In genomic region chr5:91291628-91292569, GRCh38 we compare ENCODE assay signal across 21 cellular contexts.
DNase-seq lines count a peak whose midpoint lies in the region; ATAC-seq, FAIRE-seq and TF ChIP-seq lines count a peak whose summit lies in the region.
"Had no signal": no experiment of that assay in that cellular context is flagged by ENCODE, and none has a peak within 500 bp of the region (broad histone marks: within the 10 kb centered on the region; RNA-seq: fewer than 3 reads in every experiment).

No MANE protein-coding gene starts in this region.

- no peak overlapping the region for H4K8ac ChIP-seq in neuronal stem cell (ENCODE audit: low read depth, low read length)

- H2AFZ ChIP-seq in OCI-LY3 (ENCODE audit: low read depth, low read length): 0 out of 2 replicates have a peak overlapping the region, but pooled peaks have one; percentile 21
- peak overlapping the region; percentile 79 for H2AFZ ChIP-seq in neuronal stem cell (ENCODE audit: low read length)

- no peak overlapping the region for H3K14ac ChIP-seq in neuronal stem cell (ENCODE audit: low read length)

- no peak overlapping the region for H3K4ac ChIP-seq in neuronal stem cell (ENCODE audit: low read length)

- H3K4me3 ChIP-seq in OCI-LY3 (ENCODE audit: low read length) (no peak overlapping the region), neuronal stem cell (ENCODE audit: low read length in 2 of 2) (no peak overlapping the region), esophagus muscularis mucosa (no peak overlapping the region)
- H3K4me3 ChIP-seq: cardiac muscle cell, sigmoid colon had no signal

- H3K27ac ChIP-seq in OCI-LY3 (ENCODE audit: low read length): no peak overlapping the region
- no peak overlapping the region for H3K27ac ChIP-seq in neuronal stem cell (replicated peaks; ENCODE audit: low read length)
- no peak overlapping the region for H3K27ac ChIP-seq in esophagus muscularis mucosa (replicated peaks in 1 of 4)
- H3K27ac ChIP-seq: cardiac muscle cell, HL-60, sigmoid colon had no signal

- H3K27me3 ChIP-seq in OCI-LY3 (ENCODE audit: low read depth, low read length) (no peaks in the 10 kb centered on the region), neuronal stem cell (ENCODE audit: control insufficient read depth in 3 of 3, insufficient read depth in 3 of 3, low read depth in 1 of 3, low read length in 3 of 3) (no peaks in the 10 kb centered on the region), esophagus muscularis mucosa (no peaks in the 10 kb centered on the region)
- H3K27me3 ChIP-seq: cardiac muscle cell, sigmoid colon had no signal

- no CpG with 5 or more reads among the region's 4 CpGs for WGBS in neuronal stem cell (ENCODE audit: extremely low coverage in 2 of 2, insufficient read length in 2 of 2, insufficient replicate concordance in 1 of 2), 2 donors
- 100% methylated on average over 4 of the region's 4 CpGs for WGBS in esophagus muscularis mucosa

- H2BK15ac ChIP-seq in neuronal stem cell (ENCODE audit: low read length): no peak overlapping the region

- no peak for ATAC-seq in HG02759 (IDR thresholded peaks at IDR 0.05; ENCODE audit: unreplicated experiment)
- ATAC-seq: HepG2 had no signal

- H3K18ac ChIP-seq in neuronal stem cell (ENCODE audit: low read length): no peak overlapping the region

- H3K79me1 ChIP-seq in neuronal stem cell (ENCODE audit: low read depth, low read length): no peaks in the 10 kb centered on the region

- H2BK5ac ChIP-seq in neuronal stem cell (ENCODE audit: low read length): no peak overlapping the region

- no peak overlapping the region for H2BK12ac ChIP-seq in neuronal stem cell (ENCODE audit: low read length)

- intact Hi-C loops in esophagus muscularis mucosa (cut with DNase I): no loop called here

- no peak overlapping the region for H4K91ac ChIP-seq in neuronal stem cell (ENCODE audit: low read depth, low read length, poor library complexity)

- TF ChIP-seq CTCF in OCI-LY3 (IDR thresholded peaks at IDR 0.05; ENCODE audit: low read depth, low read length): no peak
- no peak for TF ChIP-seq CTCF in esophagus muscularis mucosa (IDR thresholded peaks at IDR 0.05)

- no peak for TF ChIP-seq POLR2A in esophagus muscularis mucosa (IDR thresholded peaks at IDR 0.05; ENCODE audit: low read depth)

- DNase-seq in CD1c-positive myeloid dendritic cell (ENCODE audit: extremely low spot score) (peak; percentile 23), GM19239 (ENCODE audit: insufficient read length, low spot score) (no peak), neuronal stem cell (ENCODE audit: low spot score) (no peak), MV-4-11 (lab: John Stamatoyannopoulos, UW) (no peak), esophagus muscularis mucosa (ENCODE audit: extremely low spot score) (no peak)
- DNase-seq: activated CD4-positive, alpha-beta T cell treated with anti-CD3 and anti-CD28 coated beads for 4 hours; activated effector memory CD4-positive, alpha-beta T cell treated with Interleukin-2 at 50 U/mL for 16 hours; amygdala; DMS153; NCI-H1417 treated with DMSO at 0.1 percent for 48 hours; NCI-H446; sigmoid colon; stimulated activated CD4-positive, alpha-beta T cell treated with anti-CD3 and anti-CD28 coated beads, Interleukin-15, amount 100 ng/mL, for 24 hours; stimulated activated CD8-positive, alpha-beta memory T cell treated with anti-CD3 and anti-CD28 coated beads, Interleukin-4, amount 100 ng/mL, for 48 hours had no signal

- H3K79me2 ChIP-seq in OCI-LY3 (ENCODE audit: low read length): no peaks in the 10 kb centered on the region

- H3K4me1 ChIP-seq in OCI-LY3 (ENCODE audit: low read length): peaks cover 9% of the 10 kb centered on the region
- peaks cover 7 to 25% of the 10 kb centered on the region in 2 donors for H3K4me1 ChIP-seq in neuronal stem cell (ENCODE audit: control insufficient read depth in 2 of 2, insufficient read depth in 1 of 2, low read depth in 1 of 2, low read length in 2 of 2)
- H3K4me1 ChIP-seq in esophagus muscularis mucosa: peaks cover 0 to 20% (median 18%) of the 10 kb centered on the region in 4 donors

- H3K9ac ChIP-seq in OCI-LY3 (ENCODE audit: low read length) (no peak overlapping the region), neuronal stem cell (ENCODE audit: low read depth, low read length, poor library complexity) (no peak overlapping the region)

- no peak for TF ChIP-seq EP300 in esophagus muscularis mucosa (IDR thresholded peaks at IDR 0.05)

- no peak overlapping the region for H2AK5ac ChIP-seq in neuronal stem cell (ENCODE audit: low read depth, low read length)

- H3K9me3 ChIP-seq in OCI-LY3 (ENCODE audit: insufficient read depth, low read length) (no peaks in the 10 kb centered on the region), neuronal stem cell (replicated peaks in 1 of 2; ENCODE audit: control insufficient read depth in 2 of 2, insufficient read depth in 1 of 2, low read depth in 1 of 2, low read length in 2 of 2) (no peaks in the 10 kb centered on the region), esophagus muscularis mucosa (no peaks in the 10 kb centered on the region)
- H3K9me3 ChIP-seq: sigmoid colon had no signal

- H3K36me3 ChIP-seq in OCI-LY3 (replicated peaks; ENCODE audit: low read depth, low read length) (no peaks in the 10 kb centered on the region), neuronal stem cell (replicated peaks in 1 of 2; ENCODE audit: control insufficient read depth in 2 of 2, insufficient read depth in 2 of 2, low read length in 2 of 2) (no peaks in the 10 kb centered on the region), esophagus muscularis mucosa (no peaks in the 10 kb centered on the region)
- H3K36me3 ChIP-seq: cardiac muscle cell, sigmoid colon had no signal

- no peak overlapping the region for H3K4me2 ChIP-seq in OCI-LY3 (ENCODE audit: low read length)
- H3K4me2 ChIP-seq in neuronal stem cell (ENCODE audit: insufficient read depth, low read length, poor library complexity, severe bottlenecking): no peak overlapping the region

- H2BK120ac ChIP-seq in neuronal stem cell (ENCODE audit: low read depth, low read length): no peak overlapping the region

- H3K23ac ChIP-seq in neuronal stem cell (ENCODE audit: low read depth, low read length, poor library complexity): no peak overlapping the region

- peak; percentile 68 for FAIRE-seq in GM19239 (lab: Jason Lieb, UNC)
- FAIRE-seq: G401.6, HepG2, urothelium cell line had no signal

- no peaks in the 10 kb centered on the region for H4K20me1 ChIP-seq in OCI-LY3 (ENCODE audit: insufficient read depth, low read length)
